Comparison of ENCODE assay signal across 22 cellular contexts in genomic region chr2:79292231-79292785, GRCh38.
DNase-seq lines count a peak whose midpoint lies in the region; ATAC-seq and TF ChIP-seq lines count a peak whose summit lies in the region.
"Had no signal": no experiment of that assay in that cellular context is flagged by ENCODE, and none has a peak within 500 bp of the region (broad histone marks: within the 10 kb centered on the region; RNA-seq: fewer than 3 reads in every experiment).

No MANE protein-coding gene starts in this region.

- H3K4me3 Mint-ChIP-seq in activated CD4-positive, alpha-beta T cell treated with anti-CD3 and anti-CD28 coated beads, Interleukin-2, amount 10 ng/mL, durations not matched to agents 24 days and 14 days = no peak overlapping the region
- H3K4me3 Mint-ChIP-seq: CD8-positive, alpha-beta memory T cell had no signal

- no peaks in the 10 kb centered on the region for H3K27me3 Mint-ChIP-seq in activated CD4-positive, alpha-beta T cell treated with anti-CD3 and anti-CD28 coated beads, Interleukin-2, amount 10 ng/mL, durations not matched to agents 24 days and 14 days
- H3K27me3 Mint-ChIP-seq: CD8-positive, alpha-beta memory T cell had no signal

- H4K20me1 ChIP-seq in neural cell (ENCODE audit: insufficient read depth) = no peaks in the 10 kb centered on the region

- H3K4me3 ChIP-seq in neural cell (ENCODE audit: low read length) = peak overlapping the region; percentile 8
- H3K4me3 ChIP-seq: K562, MG63, Peyer's patch had no signal

- H3K9me3 ChIP-seq in neural cell (ENCODE audit: low read length) = no peaks in the 10 kb centered on the region
- H3K9me3 ChIP-seq: MG63, Peyer's patch had no signal

- H3F3A ChIP-seq in neural cell (ENCODE audit: insufficient read depth, low read length, poor library complexity, severe bottlenecking) = no peaks in the 10 kb centered on the region

- H3K4me1 Mint-ChIP-seq in activated CD4-positive, alpha-beta T cell treated with anti-CD3 and anti-CD28 coated beads, Interleukin-2, amount 10 ng/mL, durations not matched to agents 24 days and 14 days = no peaks in the 10 kb centered on the region
- H3K4me1 Mint-ChIP-seq: CD8-positive, alpha-beta memory T cell had no signal

- TF ChIP-seq EP300 in neural cell (conservative IDR thresholded peaks at IDR 0.05; ENCODE audit: poor library complexity, severe bottlenecking) = no peak

- DNase-seq in NCI-H2227 (lab: John Stamatoyannopoulos, UW; ENCODE audit: unreplicated experiment) (peak; percentile 20), NCI-H2227 treated with DMSO at 0.1 percent for 48 hours (lab: John Stamatoyannopoulos, UW) (no peak), globus pallidus (ENCODE audit: low spot score) (peak; percentile 54), HCEC 1CT (no peak)
- DNase-seq in activated CD4-positive, alpha-beta T cell treated with anti-CD3 and anti-CD28 coated beads, Interleukin-2, amount 10 ng/mL, durations not matched to agents 24 days and 14 days = no peak
- DNase-seq: AML-193; Calu3; CD8-positive, alpha-beta memory T cell; DMS153; MG63; NCI-H1694 treated with DMSO at 0.1 percent for 48 hours; NCI-H2081 treated with DMSO at 0.1 percent for 48 hours; NCI-H510A; NCI-H748 treated with DMSO at 0.1 percent for 48 hours; Peyer's patch had no signal

- no peak overlapping the region for H3K4me2 ChIP-seq in neural cell (ENCODE audit: low read length)

- no peaks in the 10 kb centered on the region for H3K9me2 ChIP-seq in neural cell (ENCODE audit: insufficient read depth, low read length)

- intact Hi-C loops in activated CD4-positive, alpha-beta T cell treated with anti-CD3 and anti-CD28 coated beads, Interleukin-2, amount 10 ng/mL, durations not matched to agents 24 days and 14 days (cut with micrococcal nuclease) = no loop called here

- no peak overlapping the region for H2AFZ ChIP-seq in neural cell (ENCODE audit: low read depth, low read length)

- no peak overlapping the region for H3K9ac ChIP-seq in neural cell (ENCODE audit: low read length)

- H3K79me2 ChIP-seq in neural cell (replicated peaks; ENCODE audit: insufficient read depth, low read length) = no peaks in the 10 kb centered on the region

- no peak overlapping the region for H3K27ac Mint-ChIP-seq in activated CD4-positive, alpha-beta T cell treated with anti-CD3 and anti-CD28 coated beads, Interleukin-2, amount 10 ng/mL, durations not matched to agents 24 days and 14 days
- H3K27ac Mint-ChIP-seq: CD8-positive, alpha-beta memory T cell had no signal

- H3K36me3 Mint-ChIP-seq in activated CD4-positive, alpha-beta T cell treated with anti-CD3 and anti-CD28 coated beads, Interleukin-2, amount 10 ng/mL, durations not matched to agents 24 days and 14 days (ENCODE audit: low read depth) = no peaks in the 10 kb centered on the region
- H3K36me3 Mint-ChIP-seq: CD8-positive, alpha-beta memory T cell had no signal

- no peaks in the 10 kb centered on the region for H3K27me3 ChIP-seq in neural cell (ENCODE audit: insufficient read depth, low read depth, low read length)
- H3K27me3 ChIP-seq: MG63, Peyer's patch had no signal

- TF ChIP-seq CTCF in neural cell (IDR thresholded peaks at IDR 0.05; ENCODE audit: poor library complexity, severe bottlenecking) = no peak

- no peaks in the 10 kb centered on the region for H3K36me3 ChIP-seq in neural cell (ENCODE audit: insufficient read depth, low read length)
- H3K36me3 ChIP-seq: MG63, Peyer's patch had no signal

- peak; percentile 16 for TF ChIP-seq RAD21 in neural cell (conservative IDR thresholded peaks at IDR 0.05)

- H3K27ac ChIP-seq in neural cell (ENCODE audit: low read length) = peak overlapping the region; percentile 42
- H3K27ac ChIP-seq: C4-2B, HL-60, Peyer's patch had no signal

- H3K9me3 Mint-ChIP-seq in activated CD4-positive, alpha-beta T cell treated with anti-CD3 and anti-CD28 coated beads, Interleukin-2, amount 10 ng/mL, durations not matched to agents 24 days and 14 days = peaks cover 4% of the 10 kb centered on the region

- no peak for ATAC-seq in activated CD4-positive, CD25-positive, alpha-beta regulatory T cell treated with anti-CD3 and anti-CD28 coated beads, Interleukin-2, amount 50 U/mL, for 24 hours
- ATAC-seq: HepG2, K562, SK-N-SH treated with all-trans-retinoic acid at 6 μM for 48 hours had no signal

TF ChIP-seq in neural cell, 6 proteins besides CTCF, POLR2A, EP300 and RAD21:
- no peak for TF ChIP-seq EZH2 (IDR thresholded peaks at IDR 0.05; ENCODE audit: borderline replicate concordance, insufficient read depth, low read length, poor library complexity, severe bottlenecking)
- no peak for TF ChIP-seq REST (IDR thresholded peaks at IDR 0.05; ENCODE audit: borderline replicate concordance)
- no peak for TF ChIP-seq MXI1 (conservative IDR thresholded peaks at IDR 0.05; ENCODE audit: poor library complexity, severe bottlenecking)
- TF ChIP-seq TAF1 (IDR thresholded peaks at IDR 0.05; ENCODE audit: low read depth) = no peak
- TF ChIP-seq POLR2AphosphoS5 (IDR thresholded peaks at IDR 0.05) = no peak

Comparison
In these comparisons a context has a peak if more than half of its experiments do, and no peak if none do; other contexts are left out.
1. DNase-seq: peak in NCI-H2227 (single experiment) and globus pallidus (single experiment); none in NCI-H2227 treated with DMSO at 0.1 percent for 48 hours (single experiment), HCEC 1CT (single experiment) and activated CD4-positive, alpha-beta T cell treated with anti-CD3 and anti-CD28 coated beads, Interleukin-2, amount 10 ng/mL, durations not matched to agents 24 days and 14 days (single experiment).